In genomic region chr3:196518999-196519737, GRCh38 we compare ENCODE assay signal across 1 cellular context.
TF ChIP-seq lines count a peak whose summit lies in the region.

No MANE protein-coding gene starts in this region.

TF ChIP-seq in HEK293, 187 proteins besides CTCF, POLR2A, EP300 and RAD21 (continued from another document):
- TF ChIP-seq PRDM10 (tag by site-specific recombination; IDR thresholded peaks at IDR 0.05): no peak
- TF ChIP-seq ZNF48 (tag by site-specific recombination; IDR thresholded peaks at IDR 0.05): no peak
- no peak for TF ChIP-seq ZNF76 (tag by site-specific recombination; IDR thresholded peaks at IDR 0.05; ENCODE audit: borderline replicate concordance, low read depth)
- TF ChIP-seq EGR2 (tag by site-specific recombination; IDR thresholded peaks at IDR 0.05; ENCODE audit: low read depth): no peak
- no peak for TF ChIP-seq ZNF530 (tag by site-specific recombination; IDR thresholded peaks at IDR 0.05; ENCODE audit: low read depth)
- TF ChIP-seq ZNF558 (tag by site-specific recombination; IDR thresholded peaks at IDR 0.05): no peak
- TF ChIP-seq ZNF335 (tag by site-specific recombination; conservative IDR thresholded peaks at IDR 0.05): peak; percentile 54
- TF ChIP-seq ZBTB20 (tag by site-specific recombination; IDR thresholded peaks at IDR 0.05): no peak
- no peak for TF ChIP-seq ZNF174 (tag by site-specific recombination; IDR thresholded peaks at IDR 0.05)
- no peak for TF ChIP-seq ZNF596 (tag by site-specific recombination; IDR thresholded peaks at IDR 0.05)
- no peak for TF ChIP-seq ZNF510 (tag by site-specific recombination; IDR thresholded peaks at IDR 0.05; ENCODE audit: insufficient replicate concordance)
- TF ChIP-seq ZBTB44 (tag by site-specific recombination; IDR thresholded peaks at IDR 0.05): no peak
- TF ChIP-seq ATF2 (tag by site-specific recombination; IDR thresholded peaks at IDR 0.05; ENCODE audit: low read depth): peak; percentile 62
